In genomic region chr3:157063926-157064325, GRCh38 we compare ENCODE assay signal across 12 cellular contexts.
A peak's percentile ranks its signal among the peaks of the same experiment; 100 is the strongest.
DNase-seq lines count a peak whose midpoint lies in the region; ATAC-seq and TF ChIP-seq lines count a peak whose summit lies in the region.
"Had no signal": no experiment of that assay in that cellular context is flagged by ENCODE, and none has a peak within 500 bp of the region (broad histone marks: within the 10 kb centered on the region; RNA-seq: fewer than 3 reads in every experiment).

No MANE protein-coding gene starts in this region.

- peak; percentile 12 for ATAC-seq in GM21381 (IDR thresholded peaks at IDR 0.05; ENCODE audit: unreplicated experiment)
- peak; percentile 15 for ATAC-seq in HG03354 (IDR thresholded peaks at IDR 0.05; ENCODE audit: poor library complexity, severe bottlenecking, unreplicated experiment)
- ATAC-seq in HG03139 (IDR thresholded peaks at IDR 0.05; ENCODE audit: unreplicated experiment): no peak

- TF ChIP-seq CTCF in tibial nerve (IDR thresholded peaks at IDR 0.05) (no peak), uterus (IDR thresholded peaks at IDR 0.05) (no peak), endodermal cell (conservative IDR thresholded peaks at IDR 0.05) (no peak)

- WGBS in tibial nerve, 2 donors: 56 to 62% methylated on average over 2 of the region's 2 CpGs
- 100% methylated on average over 1 of the region's 2 CpGs; no CpG with 5 or more reads in 1 of the 2 experiments for WGBS in endodermal cell (ENCODE audit: insufficient coverage in 1 of 2, insufficient read length in 1 of 2), 2 experiments

- H3K27me3 Mint-ChIP-seq in endodermal cell (ENCODE audit: insufficient read depth): peaks cover 5% of the 10 kb centered on the region

- no peak overlapping the region for H3K4me3 Mint-ChIP-seq in endodermal cell

- H3K9me3 ChIP-seq in tibial nerve (no peaks in the 10 kb centered on the region), uterus (no peaks in the 10 kb centered on the region), endodermal cell (ENCODE audit: control insufficient read depth, low read length) (peaks cover 7% of the 10 kb centered on the region)
- H3K9me3 ChIP-seq: SJCRH30 had no signal

- H3K4me1 Mint-ChIP-seq in endodermal cell: peaks cover 41% of the 10 kb centered on the region

- H3K36me3 ChIP-seq in tibial nerve: no peaks in the 10 kb centered on the region
- no peaks in the 10 kb centered on the region for H3K36me3 ChIP-seq in uterus
- no peaks in the 10 kb centered on the region for H3K36me3 ChIP-seq in endodermal cell (ENCODE audit: control insufficient read depth, insufficient read depth, low read length)
- H3K36me3 ChIP-seq: SJCRH30 had no signal

- intact Hi-C loops in uterus (cut with DNase I; ENCODE audit: low total_unique reads): no loop called here

- no peaks in the 10 kb centered on the region for H3K27me3 ChIP-seq in tibial nerve
- no peaks in the 10 kb centered on the region for H3K27me3 ChIP-seq in uterus
- H3K27me3 ChIP-seq in endodermal cell (ENCODE audit: control insufficient read depth, insufficient read depth, low read length, poor library complexity, severe bottlenecking): no peaks in the 10 kb centered on the region
- H3K27me3 ChIP-seq: SJCRH30 had no signal

- no peak overlapping the region for H3K9ac ChIP-seq in endodermal cell (ENCODE audit: extremely low read depth, low read length, poor library complexity, severe bottlenecking)

- DNase-seq in dedifferentiated amniotic fluid mesenchymal stem cell (ENCODE audit: extremely low spot score) (peak; percentile 23), superior temporal gyrus (ENCODE audit: extremely low spot score) (peak; percentile 43), tibial nerve (ENCODE audit: low spot score in 2 of 2) (no peak), uterus (no peak), endodermal cell (no peak)
- DNase-seq: GDM1, NCI-H2227 treated with DMSO at 0.1 percent for 48 hours, SJCRH30, small intestine had no signal

- H3K27ac ChIP-seq in tibial nerve: peak overlapping the region in 1 of 4 donors; percentile 36
- no peak overlapping the region for H3K27ac ChIP-seq in uterus
- no peak overlapping the region for H3K27ac ChIP-seq in endodermal cell (ENCODE audit: low read depth, low read length)
- H3K27ac ChIP-seq: SJCRH30 had no signal

- H3K4me3 ChIP-seq in tibial nerve (no peak overlapping the region), uterus (no peak overlapping the region), endodermal cell (ENCODE audit: low read length) (no peak overlapping the region)
- H3K4me3 ChIP-seq: SJCRH30 had no signal

- TF ChIP-seq EP300 in tibial nerve (IDR thresholded peaks at IDR 0.05): no peak

- TF ChIP-seq POLR2A in tibial nerve (IDR thresholded peaks at IDR 0.05) (no peak), uterus (IDR thresholded peaks at IDR 0.05) (no peak)

- H3K27ac Mint-ChIP-seq in endodermal cell: no peak overlapping the region

- no peaks in the 10 kb centered on the region for H3K9me3 Mint-ChIP-seq in endodermal cell

- H3K36me3 Mint-ChIP-seq in endodermal cell (ENCODE audit: low read depth): no peaks in the 10 kb centered on the region

- peaks cover 0 to 8% (median 4%) of the 10 kb centered on the region in 4 donors for H3K4me1 ChIP-seq in tibial nerve
- no peaks in the 10 kb centered on the region for H3K4me1 ChIP-seq in uterus
- peaks cover 6% of the 10 kb centered on the region for H3K4me1 ChIP-seq in endodermal cell (ENCODE audit: control insufficient read depth, insufficient read depth, low read length)

Comparison
In these comparisons a context has a peak if more than half of its experiments do, and no peak if none do; other contexts are left out.
1. DNase-seq: peak in dedifferentiated amniotic fluid mesenchymal stem cell (single experiment) and superior temporal gyrus (single experiment); none in tibial nerve (0 of 2), uterus (0 of 2) and endodermal cell (single experiment).